In the genomic region with DNA sequence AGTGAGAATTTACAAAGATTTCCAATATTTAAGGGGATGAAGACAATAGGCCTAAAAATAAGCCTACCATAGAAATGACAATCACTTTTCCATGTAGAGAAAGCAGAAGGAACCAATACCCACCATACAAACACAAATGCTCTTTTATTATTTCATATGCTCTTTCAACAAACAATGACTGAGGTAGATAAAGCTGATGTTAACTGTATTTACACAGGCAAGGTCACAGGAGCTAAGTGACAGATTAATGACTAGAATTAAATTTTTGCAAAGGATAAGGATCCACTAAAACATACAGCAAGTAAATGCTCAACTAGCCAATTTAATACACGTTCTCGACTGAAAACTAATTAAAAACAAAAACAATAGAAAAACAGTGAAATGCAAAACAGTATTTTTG, we compare ENCODE assay signal across 21 cellular contexts. TPM values are rescaled to one million over a fixed set of nuclear protein-coding genes. Genes with fewer than 3 reads are reported as not detected.
A peak's percentile ranks its signal among the peaks of the same experiment; 100 is the strongest.
DNase-seq lines count a peak whose midpoint lies in the region; ATAC-seq and TF ChIP-seq lines count a peak whose summit lies in the region.
"Had no signal": no experiment of that assay in that cellular context is flagged by ENCODE, and none has a peak within 500 bp of the region (broad histone marks: within the 10 kb centered on the region; RNA-seq: fewer than 3 reads in every experiment).

No MANE protein-coding gene starts in this region.

- TF ChIP-seq CTCF in endothelial cell (IDR thresholded peaks at IDR 0.05; ENCODE audit: unreplicated experiment) (no peak), gastrocnemius medialis (IDR thresholded peaks at IDR 0.05 in 4 of 5, conservative IDR thresholded peaks at IDR 0.05 in 1 of 5) (no peak), WERI-Rb-1 (IDR thresholded peaks at IDR 0.05; ENCODE audit: low read depth, low read length) (no peak), glutamatergic neuron (IDR thresholded peaks at IDR 0.05; ENCODE audit: partially characterized antibody, unreplicated experiment) (no peak)

- no peak for ATAC-seq in gastrocnemius medialis
- ATAC-seq: activated T-cell treated with anti-CD3 and anti-CD28 coated beads, Interleukin-2, amount 50 U/mL, for 4 hours; naive thymus-derived CD8-positive, alpha-beta T cell had no signal

- intact Hi-C loops in gastrocnemius medialis (cut with DNase I; ENCODE audit: low total_unique reads): loop anchor here (5.0 kb wide), 1 partner anchor 67 kb away; no protein-coding TSS in a partner anchor

- TF ChIP-seq POLR2A in gastrocnemius medialis (IDR thresholded peaks at IDR 0.05): no peak

- H3K9me3 Mint-ChIP-seq in endothelial cell (ENCODE audit: unreplicated experiment): no peaks in the 10 kb centered on the region
- H3K9me3 Mint-ChIP-seq in glutamatergic neuron (ENCODE audit: unreplicated experiment): no peaks in the 10 kb centered on the region
- H3K9me3 Mint-ChIP-seq: activated T-cell treated with anti-CD3 and anti-CD28 coated beads, Interleukin-2, amount 50 U/mL, for 4 hours; naive thymus-derived CD8-positive, alpha-beta T cell had no signal

- no peaks in the 10 kb centered on the region for H3K36me3 Mint-ChIP-seq in endothelial cell (ENCODE audit: low read depth, unreplicated experiment)
- H3K36me3 Mint-ChIP-seq in glutamatergic neuron (ENCODE audit: unreplicated experiment): no peaks in the 10 kb centered on the region

- H3K4me1 Mint-ChIP-seq in endothelial cell (ENCODE audit: unreplicated experiment) (peaks cover 3% of the 10 kb centered on the region), glutamatergic neuron (ENCODE audit: low read depth, unreplicated experiment) (peaks cover 5% of the 10 kb centered on the region)

- H3K36me3 ChIP-seq in gastrocnemius medialis: peaks cover 0 to 7% of the 10 kb centered on the region in 2 donors
- peaks cover 8% of the 10 kb centered on the region for H3K36me3 ChIP-seq in WERI-Rb-1

- H3K9me3 ChIP-seq in gastrocnemius medialis (no peaks in the 10 kb centered on the region), WERI-Rb-1 (ENCODE audit: severe bottlenecking) (no peaks in the 10 kb centered on the region)
- H3K9me3 ChIP-seq: heart right ventricle had no signal

- H3K27ac Mint-ChIP-seq in endothelial cell (ENCODE audit: unreplicated experiment) (peak overlapping the region; percentile 48), glutamatergic neuron (ENCODE audit: unreplicated experiment) (no peak overlapping the region)

- H3K27me3 Mint-ChIP-seq in endothelial cell (ENCODE audit: unreplicated experiment) (no peaks in the 10 kb centered on the region), glutamatergic neuron (ENCODE audit: unreplicated experiment) (no peaks in the 10 kb centered on the region)
- H3K27me3 Mint-ChIP-seq: naive thymus-derived CD8-positive, alpha-beta T cell had no signal

- H3K27ac ChIP-seq in gastrocnemius medialis (peak overlapping the region; percentile 57 to 83 (median 74)), WERI-Rb-1 (no peak overlapping the region)
- H3K27ac ChIP-seq: C4-2B, cardiac muscle cell, KMS-11, SK-N-MC had no signal

- in situ Hi-C loops in gastrocnemius medialis (cut with MboI; ENCODE audit: low sequenced_read_pairs in 4 of 4): loop anchor here in 2 of 4 donors (5.0 to 25.0 kb wide), 2 partner anchors 158 to 372 kb away; a partner anchor contains a TSS

- H3K4me3 Mint-ChIP-seq in endothelial cell (ENCODE audit: unreplicated experiment) (no peak overlapping the region), glutamatergic neuron (ENCODE audit: unreplicated experiment) (no peak overlapping the region)
- H3K4me3 Mint-ChIP-seq: activated T-cell treated with anti-CD3 and anti-CD28 coated beads, Interleukin-2, amount 50 U/mL, for 4 hours had no signal

- H3K27me3 ChIP-seq in gastrocnemius medialis (no peaks in the 10 kb centered on the region), WERI-Rb-1 (ENCODE audit: insufficient read depth, low read depth, severe bottlenecking) (no peaks in the 10 kb centered on the region)
- H3K27me3 ChIP-seq: cardiac muscle cell, heart right ventricle had no signal

- H3K4me3 ChIP-seq in gastrocnemius medialis (no peak overlapping the region), WERI-Rb-1 (ENCODE audit: low read depth, low read length) (no peak overlapping the region)
- H3K4me3 ChIP-seq: cardiac muscle cell, heart right ventricle, SK-N-MC had no signal

- H3K4me1 ChIP-seq in gastrocnemius medialis: peaks cover 78 to 80% of the 10 kb centered on the region in 2 donors

- DNase-seq in NCI-H2029 treated with DMSO at 0.1 percent for 48 hours (lab: John Stamatoyannopoulos, UW) (peak; percentile 21), NCI-H2029 (lab: John Stamatoyannopoulos, UW) (no peak), NCI-H1436 treated with DMSO at 0.1 percent for 48 hours (lab: John Stamatoyannopoulos, UW) (peak; percentile 41), endothelial cell (ENCODE audit: low spot score) (no peak), gastrocnemius medialis (no peak), WERI-Rb-1 (no peak), glutamatergic neuron (no peak), NCI-H2171 treated with DMSO at 0.1 percent for 48 hours (lab: John Stamatoyannopoulos, UW) (no peak)
- DNase-seq: activated T-cell treated with anti-CD3 and anti-CD28 coated beads, Interleukin-2, amount 50 U/mL, for 4 hours; DND-41; effector CD4-positive, alpha-beta T cell; heart right ventricle; mammary epithelial cell; naive thymus-derived CD8-positive, alpha-beta T cell; NCI-H524; retina; stimulated activated naive CD4-positive, alpha-beta T cell treated with Interleukin-2 at 50 U/mL for 16 hours had no signal

RNA-seq across cellular contexts. Expression of a gene that starts 34.2 kb away (rescaled TPM):
- total RNA-seq in endothelial cell (ENCODE audit: unreplicated experiment) (125 TPM), gastrocnemius medialis (100 to 1,000 TPM in 2 of 4 donors, 10 to 100 TPM in 2; 82.3 to 125 (median 107) TPM), glutamatergic neuron (ENCODE audit: unreplicated experiment) (117 TPM)

Comparison
In these comparisons a context has a peak if more than half of its experiments do, and no peak if none do; other contexts are left out.
1. DNase-seq: peak in NCI-H2029 treated with DMSO at 0.1 percent for 48 hours (single experiment) and NCI-H1436 treated with DMSO at 0.1 percent for 48 hours (single experiment); none in NCI-H2029 (single experiment), endothelial cell (single experiment), gastrocnemius medialis (0 of 2), WERI-Rb-1 (single experiment), glutamatergic neuron (single experiment) and NCI-H2171 treated with DMSO at 0.1 percent for 48 hours (single experiment).